ENCODE assay signal across 16 cellular contexts in genomic region chr2:188305271-188305670, GRCh38. TPM values are rescaled to one million over a fixed set of nuclear protein-coding genes. Genes with fewer than 3 reads are reported as not detected.
A peak's percentile ranks its signal among the peaks of the same experiment; 100 is the strongest.
DNase-seq lines count a peak whose midpoint lies in the region; ATAC-seq, FAIRE-seq and TF ChIP-seq lines count a peak whose summit lies in the region.
"Had no signal": no experiment of that assay in that cellular context is flagged by ENCODE, and none has a peak within 500 bp of the region (broad histone marks: within the 10 kb centered on the region; RNA-seq: fewer than 3 reads in every experiment).

No MANE protein-coding gene starts in this region.

- peaks cover 49 to 71% of the 10 kb centered on the region in 2 experiments for H3K79me1 ChIP-seq in IMR-90 (ENCODE audit: low read depth in 1 of 2, low read length in 2 of 2)

- peak overlapping the region in 1 of 2 experiments; percentile 24; a peak in 1 of 4 replicates for H4K8ac ChIP-seq in IMR-90 (ENCODE audit: low read depth in 2 of 2, low read length in 2 of 2)

- H3K27me3 Mint-ChIP-seq in neural progenitor cell (ENCODE audit: insufficient read depth, low read depth): peaks cover 2% of the 10 kb centered on the region
- no peaks in the 10 kb centered on the region for H3K27me3 Mint-ChIP-seq in activated T-cell treated with anti-CD3 and anti-CD28 coated beads, Interleukin-2, amount 50 U/mL, for 72 hours (ENCODE audit: low read depth)

- FAIRE-seq in G401.6 (lab: Jason Lieb, UNC): peak; percentile 8
- FAIRE-seq: HTR-8/SVneo had no signal

- H3K9me3 ChIP-seq in IMR-90 (ENCODE audit: control insufficient read depth, insufficient read depth, low read length) (no peaks in the 10 kb centered on the region), iPS-18a (ENCODE audit: control insufficient read depth, low read depth, low read length) (no peaks in the 10 kb centered on the region), neural progenitor cell (ENCODE audit: low read depth) (no peaks in the 10 kb centered on the region)
- H3K9me3 ChIP-seq: HAP-1, MG63 had no signal

- POLR2A ChIA-PET in IMR-90 (lab: Charles Lee; ENCODE audit: unreplicated experiment): no interaction called here

- peak overlapping the region; percentile 99 for H2BK120ac ChIP-seq in IMR-90 (ENCODE audit: low read depth, low read length)

- peak overlapping the region; percentile 45; the same call in 1 of the 2 replicates for H4K91ac ChIP-seq in IMR-90 (ENCODE audit: insufficient read depth, low read depth, low read length)

- intact Hi-C loops in IMR-90 (cut with micrococcal nuclease): no loop called here

- peaks cover 21% of the 10 kb centered on the region for H3K4me1 Mint-ChIP-seq in neural progenitor cell
- no peaks in the 10 kb centered on the region for H3K4me1 Mint-ChIP-seq in activated T-cell treated with anti-CD3 and anti-CD28 coated beads, Interleukin-2, amount 50 U/mL, for 72 hours (ENCODE audit: low read depth)

- H3K9ac ChIP-seq in IMR-90 (ENCODE audit: low read depth, low read length): no peak overlapping the region
- no peak overlapping the region for H3K9ac ChIP-seq in iPS-18a (ENCODE audit: low read length)
- no peak overlapping the region for H3K9ac ChIP-seq in neural progenitor cell

- peaks cover 100% of the 10 kb centered on the region for H3K79me2 ChIP-seq in neural progenitor cell (ENCODE audit: low read depth)

- DNase-seq in IMR-90 (no peak), neural progenitor cell (ENCODE audit: low spot score) (peak; percentile 2), EL (no peak), NCI-H510A treated with DMSO at 0.1 percent for 48 hours (lab: John Stamatoyannopoulos, UW) (no peak)
- DNase-seq in activated CD4-positive, alpha-beta T cell treated with anti-CD3 and anti-CD28 coated beads, Interleukin-2, amount 50 U/mL, for 1 hour: no peak
- no peak for DNase-seq in activated T-cell treated with anti-CD3 and anti-CD28 coated beads, Interleukin-2, amount 50 U/mL, for 72 hours
- DNase-seq: MG63, NCI-H1417 treated with DMSO at 0.1 percent for 48 hours, NCI-H1930, NCI-H748 treated with DMSO at 0.1 percent for 48 hours, SIG-M5 had no signal

- H3K27me3 ChIP-seq in IMR-90 (ENCODE audit: control insufficient read depth, insufficient read depth, low read length) (no peaks in the 10 kb centered on the region), iPS-18a (ENCODE audit: control insufficient read depth, insufficient read depth, low read length) (no peaks in the 10 kb centered on the region), neural progenitor cell (no peaks in the 10 kb centered on the region)
- H3K27me3 ChIP-seq: MG63 had no signal

- peak overlapping the region; percentile 18 for H3K18ac ChIP-seq in IMR-90 (ENCODE audit: low read depth, low read length)

- H2BK15ac ChIP-seq in IMR-90 (ENCODE audit: low read depth, low read length): peak overlapping the region; percentile 50; the same call in 1 of the 3 replicates

- H2AK9ac ChIP-seq in IMR-90 (replicated peaks; ENCODE audit: low read depth, low read length, poor library complexity): no peak overlapping the region

- H3K36me3 Mint-ChIP-seq in neural progenitor cell: peaks cover 46% of the 10 kb centered on the region
- no peaks in the 10 kb centered on the region for H3K36me3 Mint-ChIP-seq in activated T-cell treated with anti-CD3 and anti-CD28 coated beads, Interleukin-2, amount 50 U/mL, for 72 hours (ENCODE audit: insufficient read depth in 2 of 2)

- peaks cover 52% of the 10 kb centered on the region for H3F3A ChIP-seq in neural progenitor cell (ENCODE audit: low read depth)

- H2BK20ac ChIP-seq in IMR-90 (ENCODE audit: low read depth, low read length): peak overlapping the region; percentile 61

- H3K36me3 ChIP-seq in IMR-90 (ENCODE audit: control insufficient read depth, insufficient read depth, low read length) (no peaks in the 10 kb centered on the region), iPS-18a (ENCODE audit: control insufficient read depth, low read depth, low read length) (no peaks in the 10 kb centered on the region), neural progenitor cell (no peaks in the 10 kb centered on the region)
- H3K36me3 ChIP-seq: HAP-1, MG63 had no signal

- H3K4me3 ChIP-seq in IMR-90 (ENCODE audit: insufficient read depth, low read depth, low read length) (no peak overlapping the region), iPS-18a (ENCODE audit: low read length) (no peak overlapping the region), neural progenitor cell (no peak overlapping the region)
- H3K4me3 ChIP-seq: HAP-1, MG63 had no signal

- no peak for TF ChIP-seq RAD21 in IMR-90 (IDR thresholded peaks at IDR 0.05; ENCODE audit: low read length)

- H4K5ac ChIP-seq in IMR-90 (ENCODE audit: low read depth, low read length): peak overlapping the region; percentile 66; the same call in 1 of the 2 replicates

- CTCF ChIA-PET in IMR-90 (lab: Yijun Ruan, JAX): no interaction called here

- no TSS peak for BruUV-seq in IMR-90 (replicated peaks; lab: Mats Ljungman, UMichigan)

- no peak for ATAC-seq in IMR-90 (ENCODE audit: low read depth)
- no peak for ATAC-seq in activated T-cell treated with anti-CD3 and anti-CD28 coated beads, Interleukin-2, amount 50 U/mL, for 72 hours (replicated peaks in 1 of 2)
- ATAC-seq: SK-N-SH treated with all-trans-retinoic acid at 6 μM for 48 hours had no signal

- H3K14ac ChIP-seq in IMR-90 (replicated peaks; ENCODE audit: low read depth, low read length): peak overlapping the region; percentile 68

- H3K27ac Mint-ChIP-seq in neural progenitor cell: no peak overlapping the region
- no peak overlapping the region for H3K27ac Mint-ChIP-seq in activated T-cell treated with anti-CD3 and anti-CD28 coated beads, Interleukin-2, amount 50 U/mL, for 72 hours

- H2AK5ac ChIP-seq in IMR-90 (ENCODE audit: low read depth, low read length): peak overlapping the region; percentile 22

- H3K27ac ChIP-seq in IMR-90 (ENCODE audit: insufficient read depth, low read length) (no peak overlapping the region), iPS-18a (ENCODE audit: low read length) (peak overlapping the region; percentile 32), neural progenitor cell (peak overlapping the region; percentile 50)

- peak overlapping the region; percentile 41 for H3K23ac ChIP-seq in IMR-90 (ENCODE audit: low read depth, low read length)

- H3K9me1 ChIP-seq in IMR-90 (ENCODE audit: insufficient read depth, low read length): peaks cover 7% of the 10 kb centered on the region; the same call in 1 of the 2 replicates

- H3K9me3 Mint-ChIP-seq in neural progenitor cell: peaks cover 55% of the 10 kb centered on the region
- H3K9me3 Mint-ChIP-seq in activated T-cell treated with anti-CD3 and anti-CD28 coated beads, Interleukin-2, amount 50 U/mL, for 72 hours: peaks cover 0 to 2% of the 10 kb centered on the region in 2 donors

- H3K4me2 ChIP-seq in IMR-90 (ENCODE audit: low read depth, low read length) (no peak overlapping the region), neural progenitor cell (peak overlapping the region; percentile 48)

- H3K4me3 Mint-ChIP-seq in neural progenitor cell: no peak overlapping the region
- H3K4me3 Mint-ChIP-seq in activated T-cell treated with anti-CD3 and anti-CD28 coated beads, Interleukin-2, amount 50 U/mL, for 72 hours: no peak overlapping the region

- H4K20me1 ChIP-seq in IMR-90 (ENCODE audit: insufficient read depth, low read length) (no peaks in the 10 kb centered on the region), neural progenitor cell (ENCODE audit: low read depth) (peaks cover 35% of the 10 kb centered on the region)

- H3K4me1 ChIP-seq in IMR-90 (ENCODE audit: control insufficient read depth, insufficient read depth, low read length): peaks cover 13% of the 10 kb centered on the region
- peaks cover 63% of the 10 kb centered on the region for H3K4me1 ChIP-seq in iPS-18a (ENCODE audit: control insufficient read depth, low read depth, low read length)
- H3K4me1 ChIP-seq in neural progenitor cell: peaks cover 64% of the 10 kb centered on the region

- peak overlapping the region; percentile 78 for H2BK5ac ChIP-seq in IMR-90 (ENCODE audit: low read depth, low read length, poor library complexity, severe bottlenecking)

- in situ Hi-C loops in IMR-90 (cut with MboI; ENCODE audit: low sequenced_read_pairs): loop anchor here (25.0 kb wide), 1 partner anchor 1107 kb away; no protein-coding TSS in a partner anchor

- no peak overlapping the region for H2AFZ ChIP-seq in IMR-90 (replicated peaks; ENCODE audit: low read length, poor library complexity)
- no peak overlapping the region for H2AFZ ChIP-seq in neural progenitor cell (replicated peaks)

- H3K4ac ChIP-seq in IMR-90 (ENCODE audit: low read depth, low read length): peak overlapping the region; percentile 97

- dilution Hi-C loops in IMR-90 (cut with HindIII; ENCODE audit: low sequenced_read_pairs, unreplicated experiment): no loop called here

- no peak overlapping the region for H3K56ac ChIP-seq in IMR-90 (ENCODE audit: extremely low read depth, insufficient read depth, low read length)

- TF ChIP-seq POLR2A in IMR-90 (IDR thresholded peaks at IDR 0.05; ENCODE audit: low read depth, low read length): no peak

- WGBS in IMR-90 (ENCODE audit: extremely low coverage in 2 of 2, insufficient read length in 1 of 2), 2 experiments: no CpG with 5 or more reads among the region's 1 CpG

- no peak for TF ChIP-seq CTCF in IMR-90 (conservative IDR thresholded peaks at IDR 0.05; ENCODE audit: low read depth, low read length)
- no peak for TF ChIP-seq CTCF in neural progenitor cell (IDR thresholded peaks at IDR 0.05)

TF ChIP-seq in IMR-90, 13 proteins besides CTCF, POLR2A, EP300 and RAD21 (continues in another document):
- TF ChIP-seq CEBPB (IDR thresholded peaks at IDR 0.05; ENCODE audit: low read depth, low read length) (no peak), ELK1 (IDR thresholded peaks at IDR 0.05; ENCODE audit: borderline replicate concordance, low read depth, low read length) (no peak), MXI1 (IDR thresholded peaks at IDR 0.05; ENCODE audit: borderline replicate concordance, low read depth, low read length) (no peak), RCOR1 (IDR thresholded peaks at IDR 0.05; ENCODE audit: insufficient replicate concordance, low read length) (no peak), MAFK (IDR thresholded peaks at IDR 0.05; ENCODE audit: low read depth, low read length) (no peak)

RNA-seq across cellular contexts. Expression of gene GULP1, which starts 13.6 kb away (rescaled TPM):
- total RNA-seq in IMR-90 (2012; rRNA removed) (40.1 and 54.4 TPM in 2 replicates), neural progenitor cell (ENCODE audit: low replicate concordance) (96.6 and 154 TPM in 2 replicates)
- polyA plus RNA-seq in IMR-90 (2012; rRNA removed): 24.3 and 24.4 TPM in 2 replicates
- 8.5 and 26.4 TPM in 2 replicates for polyA plus RNA-seq in IMR-90 (2012; cell fraction: cytosol; rRNA removed)
- polyA plus RNA-seq in IMR-90 (2012; cell fraction: nucleus; rRNA removed; ENCODE audit: low replicate concordance): 4.3 and 13.5 TPM in 2 replicates
- total RNA-seq in activated T-cell treated with anti-CD3 and anti-CD28 coated beads, Interleukin-2, amount 50 U/mL, for 72 hours: not detected

Comparison
In these comparisons a context has a peak if more than half of its experiments do, and no peak if none do; other contexts are left out.
1. RNA of gene GULP1, which starts 13.6 kb away (total RNA-seq): 96.6 to 154 TPM in neural progenitor cell and 40.1 to 54.4 TPM in IMR-90; not detected in activated T-cell treated with anti-CD3 and anti-CD28 coated beads, Interleukin-2, amount 50 U/mL, for 72 hours; every median in the first group is over 10 times any median in the second.